Comparison of ENCODE assay signal across 31 cellular contexts in the genomic region with DNA sequence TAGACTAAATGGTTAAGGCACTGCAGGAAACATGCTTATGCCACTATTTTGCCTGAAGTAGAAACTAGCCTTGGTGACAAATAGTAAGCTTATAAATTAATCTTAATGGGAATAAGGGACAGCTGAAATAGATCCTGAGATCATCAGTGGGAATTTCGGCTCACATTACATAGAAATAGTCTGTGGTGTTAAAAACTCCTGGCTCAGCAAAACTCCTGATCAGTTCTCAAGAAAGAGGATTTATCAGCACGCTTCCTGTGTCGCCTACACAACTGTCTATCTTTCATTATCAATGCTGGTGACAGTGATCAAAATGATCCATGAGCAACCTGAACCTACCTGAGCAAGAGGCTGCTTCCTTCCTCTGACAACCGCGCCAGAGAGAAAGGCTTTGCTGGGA. TPM values are rescaled to one million over a fixed set of nuclear protein-coding genes. Genes with fewer than 3 reads are reported as not detected.
"Had no signal": no experiment of that assay in that cellular context is flagged by ENCODE, and none has a peak within 500 bp of the region (broad histone marks: within the 10 kb centered on the region; RNA-seq: fewer than 3 reads in every experiment).

No MANE protein-coding gene starts in this region.

- H3K27me3 ChIP-seq: ascending aorta, breast epithelium, cardiac muscle cell, colonic mucosa, gastroesophageal sphincter had no signal

- H3K4me3 ChIP-seq: ascending aorta, breast epithelium, cardiac muscle cell, colonic mucosa, esophagus squamous epithelium, gastroesophageal sphincter, heart right ventricle had no signal

- H3K4me1 Mint-ChIP-seq: activated B cell treated with CpG ODN at 0.5 μM for 24 hours; activated naive CD4-positive, alpha-beta T cell treated with anti-CD3 and anti-CD28 coated beads, Interleukin-2, amount 50 U/mL, for 24 hours; activated T-helper 17 cell treated with anti-CD3 and anti-CD28 coated beads, Interleukin-2, amount 50 U/mL, for 72 hours; T-helper 17 cell had no signal

- H3K36me3 Mint-ChIP-seq: activated naive CD4-positive, alpha-beta T cell treated with anti-CD3 and anti-CD28 coated beads, Interleukin-2, amount 50 U/mL, for 24 hours; activated naive CD8-positive, alpha-beta T cell treated with anti-CD3 and anti-CD28 coated beads, Interleukin-2, amount 10 ng/mL, durations not matched to agents 7 days and 5 days; brain had no signal

- H3K36me3 ChIP-seq: ascending aorta, breast epithelium, cardiac muscle cell, colonic mucosa, esophagus squamous epithelium, gastroesophageal sphincter, heart right ventricle, WERI-Rb-1 had no signal

- H3K4me1 ChIP-seq: ascending aorta, breast epithelium, colonic mucosa, esophagus squamous epithelium, gastroesophageal sphincter, heart right ventricle had no signal

- H3K4me3 Mint-ChIP-seq: activated B cell treated with CpG ODN at 0.5 μM for 24 hours; activated CD8-positive, alpha-beta T cell treated with anti-CD3 and anti-CD28 coated beads for 36 hours; activated naive CD4-positive, alpha-beta T cell treated with anti-CD3 and anti-CD28 coated beads for 36 hours; activated naive CD4-positive, alpha-beta T cell treated with anti-CD3 and anti-CD28 coated beads, Interleukin-2, amount 50 U/mL, for 24 hours; activated naive CD8-positive, alpha-beta T cell treated with anti-CD3 and anti-CD28 coated beads, Interleukin-2, amount 10 ng/mL, durations not matched to agents 7 days and 5 days; activated T-cell treated with anti-CD3 and anti-CD28 coated beads, Interleukin-2, amount 50 U/mL, for 4 hours; activated T-helper 17 cell treated with anti-CD3 and anti-CD28 coated beads, Interleukin-2, amount 50 U/mL, for 72 hours; brain; T-helper 17 cell; T-helper 2 cell treated with Interferon-gamma antibody and Interleukin-4, amounts not matched to agents 5 μg/mL and 100 μg/mL, for 36 hours had no signal

- DNase-seq: activated B cell treated with CpG ODN at 0.5 μM for 24 hours; activated CD4-positive, alpha-beta T cell treated with anti-CD3 and anti-CD28 coated beads for 48 hours; activated CD4-positive, alpha-beta T cell treated with anti-CD3 and anti-CD28 coated beads, Interleukin-2, amount 50 U/mL, for 1 hour; activated CD4-positive, alpha-beta T cell treated with anti-CD3 and anti-CD28 coated beads, Interleukin-2, amount 50 U/mL, for 48 hours; activated CD8-positive, alpha-beta memory T cell treated with anti-CD3 and anti-CD28 coated beads for 24 hours; activated CD8-positive, alpha-beta T cell treated with anti-CD3 and anti-CD28 coated beads for 36 hours; activated effector memory CD4-positive, alpha-beta T cell treated with anti-CD3 and anti-CD28 coated beads, Interleukin-2, amount 50 U/mL, for 16 hours; activated naive CD4-positive, alpha-beta T cell treated with anti-CD3 and anti-CD28 coated beads for 36 hours; activated naive CD8-positive, alpha-beta T cell treated with anti-CD3 and anti-CD28 coated beads, Interleukin-2, amount 10 ng/mL, durations not matched to agents 7 days and 5 days; activated T-cell treated with anti-CD3 and anti-CD28 coated beads, Interleukin-2, amount 50 U/mL, for 4 hours; central memory CD4-positive, alpha-beta T cell; cerebellar nuclear complex; colonic mucosa; effector CD8-positive, alpha-beta T cell; esophagus squamous epithelium; foreskin melanocyte; heart right ventricle; T-helper 17 cell; T1000; WERI-Rb-1 had no signal

- H3K9me3 Mint-ChIP-seq: activated B cell treated with CpG ODN at 0.5 μM for 24 hours; activated CD8-positive, alpha-beta T cell treated with anti-CD3 and anti-CD28 coated beads for 36 hours; activated naive CD4-positive, alpha-beta T cell treated with anti-CD3 and anti-CD28 coated beads for 36 hours; activated naive CD4-positive, alpha-beta T cell treated with anti-CD3 and anti-CD28 coated beads, Interleukin-2, amount 50 U/mL, for 24 hours; activated naive CD8-positive, alpha-beta T cell treated with anti-CD3 and anti-CD28 coated beads, Interleukin-2, amount 10 ng/mL, durations not matched to agents 7 days and 5 days; activated T-cell treated with anti-CD3 and anti-CD28 coated beads, Interleukin-2, amount 50 U/mL, for 4 hours; activated T-helper 17 cell treated with anti-CD3 and anti-CD28 coated beads, Interleukin-2, amount 50 U/mL, for 72 hours; T-helper 2 cell treated with Interferon-gamma antibody and Interleukin-4, amounts not matched to agents 5 μg/mL and 100 μg/mL, for 36 hours had no signal

- H3K27ac ChIP-seq: ascending aorta, breast epithelium, cardiac muscle cell, colonic mucosa, epithelial cell of prostate, esophagus squamous epithelium, gastroesophageal sphincter, heart right ventricle, WERI-Rb-1 had no signal

- H3K27me3 Mint-ChIP-seq: activated CD8-positive, alpha-beta T cell treated with anti-CD3 and anti-CD28 coated beads for 36 hours; activated naive CD4-positive, alpha-beta T cell treated with anti-CD3 and anti-CD28 coated beads, Interleukin-2, amount 50 U/mL, for 24 hours; brain had no signal

- H3K9me3 ChIP-seq: colonic mucosa, esophagus squamous epithelium, heart right ventricle had no signal

- H3K27ac Mint-ChIP-seq: activated B cell treated with CpG ODN at 0.5 μM for 24 hours; activated CD8-positive, alpha-beta T cell treated with anti-CD3 and anti-CD28 coated beads for 36 hours; activated naive CD4-positive, alpha-beta T cell treated with anti-CD3 and anti-CD28 coated beads for 36 hours; activated naive CD4-positive, alpha-beta T cell treated with anti-CD3 and anti-CD28 coated beads, Interleukin-2, amount 50 U/mL, for 24 hours; activated naive CD8-positive, alpha-beta T cell treated with anti-CD3 and anti-CD28 coated beads, Interleukin-2, amount 10 ng/mL, durations not matched to agents 7 days and 5 days; activated T-helper 17 cell treated with anti-CD3 and anti-CD28 coated beads, Interleukin-2, amount 50 U/mL, for 72 hours; brain; T-helper 17 cell; T-helper 2 cell treated with Interferon-gamma antibody and Interleukin-4, amounts not matched to agents 5 μg/mL and 100 μg/mL, for 36 hours had no signal

- ATAC-seq: activated CD4-positive, CD25-positive, alpha-beta regulatory T cell treated with anti-CD3 and anti-CD28 coated beads, Interleukin-2, amount 50 U/mL, for 24 hours; activated CD8-positive, alpha-beta T cell treated with anti-CD3 and anti-CD28 coated beads for 36 hours; activated T-cell treated with anti-CD3 and anti-CD28 coated beads, Interleukin-2, amount 50 U/mL, for 4 hours; T-helper 17 cell had no signal

RNA-seq across cellular contexts. Expression of a gene that starts 17.0 kb away (rescaled TPM):
- total RNA-seq: activated B cell treated with CpG ODN at 0.5 μM for 24 hours; activated CD8-positive, alpha-beta T cell treated with anti-CD3 and anti-CD28 coated beads for 36 hours; activated naive CD4-positive, alpha-beta T cell treated with anti-CD3 and anti-CD28 coated beads for 36 hours; activated naive CD8-positive, alpha-beta T cell treated with anti-CD3 and anti-CD28 coated beads, Interleukin-2, amount 10 ng/mL, durations not matched to agents 7 days and 5 days; activated T-cell treated with anti-CD3 and anti-CD28 coated beads, Interleukin-2, amount 50 U/mL, for 4 hours; activated T-helper 17 cell treated with anti-CD3 and anti-CD28 coated beads, Interleukin-2, amount 50 U/mL, for 72 hours; cardiac muscle cell; endothelial cell of umbilical vein had no signal
- polyA plus RNA-seq: cardiac muscle cell had no signal
